In genomic region chr5:76415855-76416254, GRCh38 we compare ENCODE assay signal across 32 cellular contexts. TPM values are rescaled to one million over a fixed set of nuclear protein-coding genes. Genes with fewer than 3 reads are reported as not detected.
A peak's percentile ranks its signal among the peaks of the same experiment; 100 is the strongest.
DNase-seq lines count a peak whose midpoint lies in the region; ATAC-seq, FAIRE-seq and TF ChIP-seq lines count a peak whose summit lies in the region.
"Had no signal": no experiment of that assay in that cellular context is flagged by ENCODE, and none has a peak within 500 bp of the region (broad histone marks: within the 10 kb centered on the region; RNA-seq: fewer than 3 reads in every experiment).

No MANE protein-coding gene starts in this region.

- POLR2A ChIA-PET in CD8-positive, alpha-beta T cell (lab: Charles Lee), result interaction anchor here (0.5 kb wide), 1 partner anchor 53 kb away, joined by 4 read pairs; no protein-coding TSS in a partner anchor
- POLR2A ChIA-PET in GM12878 (lab: Charles Lee), result interaction anchor here (0.7 kb wide), 1 partner anchor 155 kb away, joined by 3 read pairs; no protein-coding TSS in a partner anchor

- H3K36me3 ChIP-seq in CD8-positive, alpha-beta T cell (ENCODE audit: insufficient read depth, low read length), result no peaks in the 10 kb centered on the region
- no peaks in the 10 kb centered on the region for H3K36me3 ChIP-seq in GM12878 (ENCODE audit: control insufficient read depth in 2 of 2, insufficient read depth in 2 of 2, low read length in 1 of 2)
- no peaks in the 10 kb centered on the region for H3K36me3 ChIP-seq in SJCRH30
- H3K36me3 ChIP-seq: adrenal gland, left ventricle myocardium inferior, MG63, Peyer's patch, thyroid gland had no signal

- RAD21 ChIA-PET in GM12878 (lab: Charles Lee; ENCODE audit: unreplicated experiment), result no interaction called here

- TF ChIP-seq RAD21 in GM12878 (IDR thresholded peaks at IDR 0.05; ENCODE audit: insufficient read depth, low read depth, low read length), result no peak

- no peaks in the 10 kb centered on the region for H4K20me1 ChIP-seq in GM12878 (ENCODE audit: control insufficient read depth, insufficient read depth)

- H3K27ac Mint-ChIP-seq in activated T-cell treated with anti-CD3 and anti-CD28 coated beads, Interleukin-2, amount 50 U/mL, for 24 hours, result peak overlapping the region; percentile 80
- H3K27ac Mint-ChIP-seq in CD8-positive, alpha-beta T cell, result peak overlapping the region; percentile 41
- peak overlapping the region; percentile 75 for H3K27ac Mint-ChIP-seq in stimulated activated effector memory CD8-positive, alpha-beta T cell treated with anti-CD3 and anti-CD28 coated beads, Interleukin-12 subunit alpha, Interleukin-12 subunit beta, amount 100 ng/mL, for 72 hours
- H3K27ac Mint-ChIP-seq: B cell; T-helper 2 cell treated with Interferon-gamma antibody and Interleukin-4, amounts not matched to agents 5 μg/mL and 100 μg/mL, for 36 hours had no signal

- no peaks in the 10 kb centered on the region for H3K27me3 Mint-ChIP-seq in activated T-cell treated with anti-CD3 and anti-CD28 coated beads, Interleukin-2, amount 50 U/mL, for 24 hours
- H3K27me3 Mint-ChIP-seq in CD8-positive, alpha-beta T cell (ENCODE audit: low read depth), result no peaks in the 10 kb centered on the region
- H3K27me3 Mint-ChIP-seq: B cell had no signal

- H3K79me2 ChIP-seq in GM12878 (ENCODE audit: control insufficient read depth, insufficient read depth, low read length), result no peaks in the 10 kb centered on the region

- intact Hi-C loops in CD8-positive, alpha-beta T cell (cut with DNase I, micrococcal nuclease), result no loop called here
- intact Hi-C loops in GM12878 (cut with micrococcal nuclease; ENCODE audit: unreplicated experiment), result no loop called here

- SMC1A ChIA-PET in GM12878 (lab: Charles Lee; ENCODE audit: uncharacterized antibody, unreplicated experiment), result no interaction called here

- H2AFZ ChIP-seq in GM12878 (ENCODE audit: control insufficient read depth, low read depth, low read length), result no peak overlapping the region

- no peak for ATAC-seq in CD8-positive, alpha-beta T cell
- peak; percentile 31; the same call in 2 of the 3 replicates for ATAC-seq in GM12878
- peak; percentile 98 for ATAC-seq in stimulated activated effector memory CD8-positive, alpha-beta T cell treated with anti-CD3 and anti-CD28 coated beads, Interleukin-12 subunit alpha, Interleukin-12 subunit beta, amount 100 ng/mL, for 72 hours
- ATAC-seq: body of pancreas, esophagus mucosa, right cardiac atrium had no signal

- H3K27me3 ChIP-seq in CD8-positive, alpha-beta T cell (ENCODE audit: insufficient read depth, low read length), result no peaks in the 10 kb centered on the region
- H3K27me3 ChIP-seq in GM12878 (replicated peaks in 1 of 2; ENCODE audit: control insufficient read depth in 2 of 2, insufficient read depth in 2 of 2, low read length in 1 of 2) (no peaks in the 10 kb centered on the region), SJCRH30 (no peaks in the 10 kb centered on the region)
- H3K27me3 ChIP-seq: adrenal gland, body of pancreas, MG63, Peyer's patch, thyroid gland had no signal

- TF ChIP-seq CTCF in CD8-positive, alpha-beta T cell (IDR thresholded peaks at IDR 0.05), result no peak
- no peak for TF ChIP-seq CTCF in GM12878 (IDR thresholded peaks at IDR 0.05 in 2 of 3, conservative IDR thresholded peaks at IDR 0.05 in 1 of 3; ENCODE audit: control insufficient read depth in 2 of 3, extremely low read depth in 1 of 3, insufficient read depth in 1 of 3, low read depth in 3 of 3, low read length in 3 of 3)

- H3K36me3 Mint-ChIP-seq in activated T-cell treated with anti-CD3 and anti-CD28 coated beads, Interleukin-2, amount 50 U/mL, for 24 hours (ENCODE audit: low read depth), result peaks cover 36% of the 10 kb centered on the region
- H3K36me3 Mint-ChIP-seq in CD8-positive, alpha-beta T cell, result peaks cover 25% of the 10 kb centered on the region
- H3K36me3 Mint-ChIP-seq in stimulated activated effector memory CD8-positive, alpha-beta T cell treated with anti-CD3 and anti-CD28 coated beads, Interleukin-12 subunit alpha, Interleukin-12 subunit beta, amount 100 ng/mL, for 72 hours, result peaks cover 17% of the 10 kb centered on the region

- H3K9ac ChIP-seq in GM12878 (ENCODE audit: control insufficient read depth, insufficient read depth, low read length), result no peak overlapping the region

- in situ Hi-C loops in GM12878 (cut with MboI), result no loop called here

- no peak overlapping the region for H3K27ac ChIP-seq in CD8-positive, alpha-beta T cell (ENCODE audit: low read depth, low read length)
- H3K27ac ChIP-seq in GM12878 (ENCODE audit: control insufficient read depth, insufficient read depth) (no peak overlapping the region), SJCRH30 (no peak overlapping the region)
- H3K27ac ChIP-seq: adrenal gland, body of pancreas, left ventricle myocardium inferior, Peyer's patch had no signal

- no peak for TF ChIP-seq POLR2A in GM12878 (IDR thresholded peaks at IDR 0.05; ENCODE audit: low read depth, low read length)

- H3K9me3 ChIP-seq in CD8-positive, alpha-beta T cell (ENCODE audit: low read length), result no peaks in the 10 kb centered on the region
- H3K9me3 ChIP-seq in GM12878 (replicated peaks; ENCODE audit: control insufficient read depth, insufficient read depth, low read length) (no peaks in the 10 kb centered on the region), SJCRH30 (replicated peaks) (no peaks in the 10 kb centered on the region)
- H3K9me3 ChIP-seq: adrenal gland, body of pancreas, Caco-2, left ventricle myocardium inferior, MG63, Peyer's patch, thyroid gland had no signal

- no peak for TF ChIP-seq EP300 in GM12878 (IDR thresholded peaks at IDR 0.05; ENCODE audit: borderline replicate concordance in 1 of 2, control insufficient read depth in 1 of 2, low read depth in 2 of 2, low read length in 2 of 2)

- no peak for DNase-seq in activated T-cell treated with anti-CD3 and anti-CD28 coated beads, Interleukin-2, amount 50 U/mL, for 24 hours
- no peak for DNase-seq in activated T-cell treated with anti-CD3 and anti-CD28 coated beads, Interleukin-2, amount 50 U/mL, for 1 hour
- DNase-seq in CD8-positive, alpha-beta T cell, result no peak
- DNase-seq in GM12878 (ENCODE audit: low read depth, low spot score) (no peak), AG08396 (ENCODE audit: low spot score) (no peak), anterior cingulate cortex (lab: John Stamatoyannopoulos, UW) (no peak), SJCRH30 (no peak)
- DNase-seq in stimulated activated effector memory CD8-positive, alpha-beta T cell treated with anti-CD3 and anti-CD28 coated beads, Interleukin-12 subunit alpha, Interleukin-12 subunit beta, amount 100 ng/mL, for 72 hours (ENCODE audit: low spot score in 2 of 2), result no peak
- DNase-seq: activated CD4-positive, alpha-beta T cell treated with anti-CD3 and anti-CD28 coated beads for 48 hours; activated effector memory CD4-positive, alpha-beta T cell treated with anti-CD3 and anti-CD28 coated beads, Interleukin-2, amount 50 U/mL, for 16 hours; adrenal gland; body of pancreas; Caco-2; cerebellar nuclear complex; dermis blood vessel endothelial cell; KG1; left ventricle myocardium inferior; mesenchymal stem cell; MG63; NCI-H1105; NCI-H187; NCI-H446 treated with DMSO at 0.1 percent for 48 hours; NCI-H774; Peyer's patch; right cardiac atrium; SHP77; stimulated activated CD4-positive, alpha-beta T cell treated with anti-CD3 and anti-CD28 coated beads, Interleukin-1b, Interleukin-23, amount 100 ng/mL, for 48 hours; thyroid gland had no signal

- H3K4me3 ChIP-seq in CD8-positive, alpha-beta T cell (ENCODE audit: low read depth, low read length), result no peak overlapping the region
- H3K4me3 ChIP-seq in GM12878, result no peak overlapping the region
- no peak overlapping the region for H3K4me3 ChIP-seq in SJCRH30
- H3K4me3 ChIP-seq: adrenal gland, body of pancreas, left ventricle myocardium inferior, MG63, Peyer's patch, thyroid gland had no signal

- no peaks in the 10 kb centered on the region for H3K4me1 ChIP-seq in CD8-positive, alpha-beta T cell (ENCODE audit: insufficient read depth, low read length)
- no peaks in the 10 kb centered on the region for H3K4me1 ChIP-seq in GM12878 (ENCODE audit: control insufficient read depth, insufficient read depth, low read length)
- no peaks in the 10 kb centered on the region for H3K4me1 ChIP-seq in SJCRH30
- H3K4me1 ChIP-seq: adrenal gland, left ventricle myocardium inferior, Peyer's patch had no signal

- BruUV-seq in GM12878 (replicated peaks; lab: Mats Ljungman, UMichigan), result no TSS peak

- CTCF ChIA-PET in CD8-positive, alpha-beta T cell (lab: Charles Lee), result interaction anchor here (1.1 to 1.2 kb wide), 2 partner anchors 132 to 167 kb away, joined by 3 read pairs; no protein-coding TSS in a partner anchor
- CTCF ChIA-PET in GM12878 (lab: Yijun Ruan, JAX), result interaction anchor here (2.3 to 2.5 kb wide), 2 partner anchors 9 to 13 kb away, joined by 5 to 10 read pairs; partner anchors contain the start of gene IQGAP2

- FAIRE-seq in GM12878 (lab: Jason Lieb, UNC), result no peak
- FAIRE-seq: islet of Langerhans had no signal

- H3K4me2 ChIP-seq in GM12878 (ENCODE audit: control insufficient read depth, insufficient read depth), result no peak overlapping the region

- peaks cover 1% of the 10 kb centered on the region for H3K9me3 Mint-ChIP-seq in activated T-cell treated with anti-CD3 and anti-CD28 coated beads, Interleukin-2, amount 50 U/mL, for 24 hours
- no peaks in the 10 kb centered on the region for H3K9me3 Mint-ChIP-seq in CD8-positive, alpha-beta T cell
- H3K9me3 Mint-ChIP-seq in stimulated activated effector memory CD8-positive, alpha-beta T cell treated with anti-CD3 and anti-CD28 coated beads, Interleukin-12 subunit alpha, Interleukin-12 subunit beta, amount 100 ng/mL, for 72 hours, result no peaks in the 10 kb centered on the region
- H3K9me3 Mint-ChIP-seq: T-helper 2 cell treated with Interferon-gamma antibody and Interleukin-4, amounts not matched to agents 5 μg/mL and 100 μg/mL, for 36 hours had no signal

- H3K4me1 Mint-ChIP-seq in activated T-cell treated with anti-CD3 and anti-CD28 coated beads, Interleukin-2, amount 50 U/mL, for 24 hours (ENCODE audit: low read depth), result peaks cover 72% of the 10 kb centered on the region
- peaks cover 67% of the 10 kb centered on the region for H3K4me1 Mint-ChIP-seq in CD8-positive, alpha-beta T cell (ENCODE audit: low read depth)
- peaks cover 70% of the 10 kb centered on the region for H3K4me1 Mint-ChIP-seq in stimulated activated effector memory CD8-positive, alpha-beta T cell treated with anti-CD3 and anti-CD28 coated beads, Interleukin-12 subunit alpha, Interleukin-12 subunit beta, amount 100 ng/mL, for 72 hours

- 49% methylated on average over 2 of the region's 2 CpGs for WGBS in GM12878 (ENCODE audit: insufficient coverage, insufficient replicate concordance, low lambda C conversion rate, missing lambda C conversion rate)

- no peak overlapping the region for H3K4me3 Mint-ChIP-seq in activated T-cell treated with anti-CD3 and anti-CD28 coated beads, Interleukin-2, amount 50 U/mL, for 24 hours
- no peak overlapping the region for H3K4me3 Mint-ChIP-seq in CD8-positive, alpha-beta T cell
- no peak overlapping the region for H3K4me3 Mint-ChIP-seq in stimulated activated effector memory CD8-positive, alpha-beta T cell treated with anti-CD3 and anti-CD28 coated beads, Interleukin-12 subunit alpha, Interleukin-12 subunit beta, amount 100 ng/mL, for 72 hours
- H3K4me3 Mint-ChIP-seq: B cell; T-helper 2 cell treated with Interferon-gamma antibody and Interleukin-4, amounts not matched to agents 5 μg/mL and 100 μg/mL, for 36 hours had no signal

RNA-seq across cellular contexts. Expression of gene IQGAP2, which starts 12.8 kb away (rescaled TPM):
- 10 to 100 TPM; 30.9 to 34.3 TPM for total RNA-seq in CD8-positive, alpha-beta T cell
- 115 and 127 TPM in 2 replicates for total RNA-seq in GM12878 (2013; cell fraction: nucleolus; rRNA removed)
- total RNA-seq in GM12878 (2014; rRNA removed) (23.6 and 29.4 TPM in 2 replicates), GM12878 (2014; rRNA removed; fragmentation: Illumina TruSeq; extraction: Trizol) (41.4 and 41.9 TPM in 2 replicates), GM12878 (2021) (26.9 and 28.2 TPM in 2 replicates)
- 11.2 TPM for polyA plus RNA-seq in GM12878 (2011; ENCODE audit: low read depth)
- polyA plus RNA-seq in GM12878 (2011; rRNA removed) (28.8 and 41.4 TPM in 2 replicates), GM12878 (2014; fragmentation: Illumina TruSeq; extraction: Trizol) (41.4 and 50.8 TPM in 2 replicates), GM12878 (2014; fragmentation: Nextera tagmentation; extraction: Ambion mirVana) (10 to 100 TPM; 17.7 to 17.9 TPM), GM12878 (2014; rRNA removed) (17.5 and 17.9 TPM in 2 replicates), GM12878 (2016; fragmentation: Nextera tagmentation; extraction: Ambion mirVana) (10 to 100 TPM; 14.5 to 20.1 TPM)
- polyA plus RNA-seq in GM12878 (2011; cell fraction: cytosol; rRNA removed), result 13.8 and 17.3 TPM in 2 replicates
- polyA plus RNA-seq in GM12878 (2011; cell fraction: nucleus; rRNA removed), result 23.5 and 24.0 TPM in 2 replicates
- polyA plus RNA-seq in GM12878 (2012), result 16.7 and 20.3 TPM in 2 replicates
- 35.3 and 36.6 TPM in 2 replicates for polyA minus RNA-seq in GM12878 (2011; rRNA and poly(A)+ RNA removed)
- polyA minus RNA-seq in GM12878 (2011; cell fraction: cytosol; rRNA and poly(A)+ RNA removed), result 16.3 and 23.2 TPM in 2 replicates
- 19.8 and 27.7 TPM in 2 replicates for polyA minus RNA-seq in GM12878 (2011; cell fraction: nucleus; rRNA and poly(A)+ RNA removed)
- 8.5 and 11.4 TPM in 2 replicates for total RNA-seq in SJCRH30 (2014; rRNA removed; shearing (Covaris generic))
